Comparison of ENCODE assay signal across 1 cellular context in genomic region chr6:52574709-52575489, GRCh38.
TF ChIP-seq lines count a peak whose summit lies in the region.

No MANE protein-coding gene starts in this region.

TF ChIP-seq in GM12878, 131 proteins besides CTCF, POLR2A, EP300 and RAD21 (continued from another document):
- TF ChIP-seq ZNF687 (IDR thresholded peaks at IDR 0.05) = 0 out of 2 replicates have a peak, but pooled peaks have one; percentile 49
- TF ChIP-seq ATF2 (IDR thresholded peaks at IDR 0.05; ENCODE audit: low read length) = 0 out of 2 replicates have a peak, but pooled peaks have one; percentile 39
- TF ChIP-seq RAD51 (IDR thresholded peaks at IDR 0.05) = peak; percentile 87
- no peak for TF ChIP-seq JUNB (IDR thresholded peaks at IDR 0.05)
- peak; percentile 78; the same call in 1 of the 2 replicates for TF ChIP-seq CBFB (IDR thresholded peaks at IDR 0.05; ENCODE audit: low read depth)
- TF ChIP-seq BHLHE40 (IDR thresholded peaks at IDR 0.05; ENCODE audit: borderline replicate concordance in 1 of 2, low read depth in 2 of 2, low read length in 1 of 2) = peak; percentile 90 to 91
- TF ChIP-seq FOXK2 (IDR thresholded peaks at IDR 0.05) = no peak
- TF ChIP-seq ATF7 (IDR thresholded peaks at IDR 0.05; ENCODE audit: low read depth) = peak; percentile 47; the same call in 1 of the 2 replicates
- TF ChIP-seq USF2 (IDR thresholded peaks at IDR 0.05; ENCODE audit: borderline replicate concordance, low read depth, low read length) = peak; percentile 26; the same call in 1 of the 2 replicates
- TF ChIP-seq CREB1 (IDR thresholded peaks at IDR 0.05; ENCODE audit: low read depth) = peak; percentile 59
- peak; percentile 19 for TF ChIP-seq MEF2B (IDR thresholded peaks at IDR 0.05; ENCODE audit: partially characterized antibody, poor library complexity, severe bottlenecking)
- no peak for TF ChIP-seq PML (IDR thresholded peaks at IDR 0.05; ENCODE audit: low read length)
- peak; percentile 21; the same call in 1 of the 2 replicates for TF ChIP-seq MTA2 (IDR thresholded peaks at IDR 0.05; ENCODE audit: low read depth)
- peak; percentile 52 for TF ChIP-seq MLLT1 (IDR thresholded peaks at IDR 0.05)
- no peak; the same call in 1 of the 2 replicates for TF ChIP-seq NFIC (IDR thresholded peaks at IDR 0.05; ENCODE audit: low read depth, low read length)
- TF ChIP-seq USF1 (IDR thresholded peaks at IDR 0.05; ENCODE audit: borderline replicate concordance, extremely low read length, insufficient read depth, low read depth, low read length) = peak; percentile 40
- 0 out of 2 replicates have a peak, but pooled peaks have one; percentile 28 for TF ChIP-seq RELB (IDR thresholded peaks at IDR 0.05; ENCODE audit: low read depth)
- TF ChIP-seq DPF2 (IDR thresholded peaks at IDR 0.05) = 0 out of 2 replicates have a peak, but pooled peaks have one; percentile 47
- TF ChIP-seq PKNOX1 (IDR thresholded peaks at IDR 0.05) = peak; percentile 79; the same call in 1 of the 2 replicates
- peak; percentile 50; the same call in 1 of the 2 replicates for TF ChIP-seq FOXM1 (IDR thresholded peaks at IDR 0.05; ENCODE audit: low read depth, low read length)
